10 cellular contexts compared by ENCODE assay signal in the genomic region with DNA sequence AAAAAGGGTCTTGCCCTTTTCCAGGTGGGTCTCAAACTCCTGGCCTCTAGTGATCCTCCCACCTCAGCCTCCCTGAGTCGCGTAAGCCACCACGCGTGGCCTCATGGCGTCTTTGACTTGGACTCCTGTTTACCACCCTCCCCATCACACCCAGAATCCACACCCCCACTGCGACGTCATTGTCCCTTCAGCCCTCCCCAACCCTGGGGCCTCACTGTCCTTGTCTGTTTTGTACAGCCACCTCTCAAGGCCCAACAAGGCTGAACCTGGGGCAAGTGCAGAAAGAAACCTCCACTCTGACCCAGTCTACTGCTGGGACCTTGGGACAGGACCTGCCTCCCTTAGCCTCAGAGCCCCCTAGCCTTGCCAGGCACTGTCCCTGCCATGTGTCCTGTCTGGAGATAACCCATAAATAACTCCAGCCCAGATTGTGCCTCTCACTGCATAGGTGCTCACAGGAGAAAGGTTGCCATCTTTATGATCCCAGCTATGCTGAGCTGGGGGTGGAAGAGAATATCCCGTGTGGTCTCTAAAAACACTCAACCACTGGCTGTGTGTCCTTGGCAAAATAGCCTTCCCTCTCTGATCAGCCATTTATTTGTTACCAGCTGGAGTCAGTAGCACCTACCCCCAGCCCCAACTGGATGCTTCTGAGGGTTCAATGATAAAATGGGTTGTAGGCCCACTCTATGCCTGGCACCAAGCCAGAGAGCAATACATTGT. TPM values are rescaled to one million over a fixed set of nuclear protein-coding genes. Genes with fewer than 3 reads are reported as not detected.
DNase-seq lines count a peak whose midpoint lies in the region; TF ChIP-seq lines count a peak whose summit lies in the region.
"Had no signal": no experiment of that assay in that cellular context is flagged by ENCODE, and none has a peak within 500 bp of the region (broad histone marks: within the 10 kb centered on the region; RNA-seq: fewer than 3 reads in every experiment).

No MANE protein-coding gene starts in this region.

- 75 to 85% (median 80%) methylated on average over 7 to 8 of the region's 8 CpGs for WGBS in spleen, 5 donors

- TF ChIP-seq POLR2A in spleen (IDR thresholded peaks at IDR 0.05): no peak

- peaks cover 34 to 52% (median 44%) of the 10 kb centered on the region in 3 donors for H3K4me1 Mint-ChIP-seq in IgD-negative memory B cell
- peaks cover 75% of the 10 kb centered on the region for H3K4me1 Mint-ChIP-seq in dendritic cell treated with granulocyte-macrophage colony-stimulating factor and Interleukin-4, amounts not matched to agents 40 ng/mL and 50 ng/mL, for 4 days (ENCODE audit: low read depth)

- H3K27ac ChIP-seq in spleen: peak overlapping the region; percentile 63 to 95 (median 92)

- H3K4me1 ChIP-seq in spleen: peaks cover 40 to 97% (median 84%) of the 10 kb centered on the region in 6 donors

- DNase-seq in GM03348 (ENCODE audit: low spot score) (peak; percentile 5), spleen (no peak), SIG-M5 (lab: John Stamatoyannopoulos, UW) (no peak), GF-D8 (lab: John Stamatoyannopoulos, UW) (no peak)
- no peak for DNase-seq in stimulated activated CD4-positive, alpha-beta T cell treated with anti-CD3 and anti-CD28 coated beads, Interleukin-1b, Interleukin-23, amount 100 ng/mL, for 48 hours
- DNase-seq: activated T-cell treated with anti-CD3 and anti-CD28 coated beads, Interleukin-2, amount 50 U/mL, for 48 hours; DMS79; NCI-H2029 treated with DMSO at 0.1 percent for 48 hours had no signal

- H3K27me3 Mint-ChIP-seq in IgD-negative memory B cell: peaks cover 2% of the 10 kb centered on the region
- H3K27me3 Mint-ChIP-seq in dendritic cell treated with granulocyte-macrophage colony-stimulating factor and Interleukin-4, amounts not matched to agents 40 ng/mL and 50 ng/mL, for 4 days: no peaks in the 10 kb centered on the region

- H3K27me3 ChIP-seq in spleen (replicated peaks in 1 of 7): no peaks in the 10 kb centered on the region

- peak overlapping the region; percentile 76 to 99 (median 98) for H3K4me3 Mint-ChIP-seq in IgD-negative memory B cell
- peak overlapping the region; percentile 47 for H3K4me3 Mint-ChIP-seq in dendritic cell treated with granulocyte-macrophage colony-stimulating factor and Interleukin-4, amounts not matched to agents 40 ng/mL and 50 ng/mL, for 4 days

- H3K27ac Mint-ChIP-seq in IgD-negative memory B cell: peak overlapping the region; percentile 98 to 99 (median 99)
- H3K27ac Mint-ChIP-seq in dendritic cell treated with granulocyte-macrophage colony-stimulating factor and Interleukin-4, amounts not matched to agents 40 ng/mL and 50 ng/mL, for 4 days: peak overlapping the region; percentile 99

- intact Hi-C loops in dendritic cell treated with granulocyte-macrophage colony-stimulating factor and Interleukin-4, amounts not matched to agents 40 ng/mL and 50 ng/mL, for 4 days (cut with micrococcal nuclease): loop anchor here (2.0 to 10.0 kb wide), 2 partner anchors 21 to 167 kb away; partner anchors contain the start of genes ARRDC2 and MPV17L2
- intact Hi-C loops in spleen (cut with DNase I; ENCODE audit: low total_unique reads): no loop called here

- peak overlapping the region in 1 of 8 donors; percentile 98 for H3K4me3 ChIP-seq in spleen

- no peaks in the 10 kb centered on the region for H3K9me3 Mint-ChIP-seq in IgD-negative memory B cell
- no peaks in the 10 kb centered on the region for H3K9me3 Mint-ChIP-seq in dendritic cell treated with granulocyte-macrophage colony-stimulating factor and Interleukin-4, amounts not matched to agents 40 ng/mL and 50 ng/mL, for 4 days

- TF ChIP-seq CTCF in spleen (IDR thresholded peaks at IDR 0.05 in 8 of 11, conservative IDR thresholded peaks at IDR 0.05 in 3 of 11): no peak

- H3K9me3 ChIP-seq in spleen: no peaks in the 10 kb centered on the region

- H3K36me3 ChIP-seq in spleen: peaks cover 0 to 48% (median 34%) of the 10 kb centered on the region in 6 donors

- peaks cover 13% of the 10 kb centered on the region for H3K36me3 Mint-ChIP-seq in IgD-negative memory B cell
- peaks cover 69% of the 10 kb centered on the region for H3K36me3 Mint-ChIP-seq in dendritic cell treated with granulocyte-macrophage colony-stimulating factor and Interleukin-4, amounts not matched to agents 40 ng/mL and 50 ng/mL, for 4 days (ENCODE audit: low read depth)

RNA-seq across cellular contexts. Expression of gene IFI30, which starts 1.8 kb away (rescaled TPM):
- polyA plus RNA-seq in IgD-negative memory B cell: 473 TPM
- 100 to 1,000 TPM; 206 to 475 (median 330) TPM for total RNA-seq in spleen
- 100 to 1,000 TPM; 234 to 299 (median 274) TPM for polyA plus RNA-seq in spleen

RNA-seq across cellular contexts. Expression of gene PIK3R2, which starts 18.8 kb away (rescaled TPM):
- polyA plus RNA-seq in IgD-negative memory B cell (2.1 TPM), spleen (1 to 10 TPM; 4.2 to 5.1 (median 4.9) TPM)
- total RNA-seq in spleen: 10 to 100 TPM in 6 of 7 donors, 1 to 10 TPM in 1; 6.6 to 22.7 (median 16.3) TPM

RNA-seq across cellular contexts. Expression of gene MPV17L2, which starts 21.3 kb away (rescaled TPM):
- 16.6 TPM for polyA plus RNA-seq in IgD-negative memory B cell
- 10 to 100 TPM in 3 of 7 donors, 1 to 10 TPM in 4; 7.8 to 14.1 (median 9.9) TPM for total RNA-seq in spleen
- 10 to 100 TPM; 12.1 to 15.4 (median 12.3) TPM for polyA plus RNA-seq in spleen

RNA-seq across cellular contexts. Expression of gene RAB3A, which starts 32.1 kb away (rescaled TPM):
- 1.5 TPM for polyA plus RNA-seq in IgD-negative memory B cell
- total RNA-seq in spleen: 1 to 10 TPM; 1.4 to 6.6 (median 3.3) TPM
- polyA plus RNA-seq in spleen: 1 to 10 TPM in 2 of 3 donors, under 1 TPM in 1; 0.72 to 1.7 (median 1.3) TPM

RNA-seq across cellular contexts. Expression of gene PDE4C, which starts 54.5 kb away (rescaled TPM):
- polyA plus RNA-seq in IgD-negative memory B cell (not detected), spleen (1 to 10 TPM in 1 of 3 donors, under 1 TPM in 2; 0.07 to 1.2 (median 0.61) TPM)
- 1 to 10 TPM in 6 of 7 donors, under 1 TPM in 1; 0.60 to 7.6 (median 3.3) TPM for total RNA-seq in spleen
